Comparison of ENCODE assay signal across 9 cellular contexts in genomic region chr17:64781810-64782555, GRCh38.
DNase-seq lines count a peak whose midpoint lies in the region; ATAC-seq and TF ChIP-seq lines count a peak whose summit lies in the region.
"Had no signal": no experiment of that assay in that cellular context is flagged by ENCODE, and none has a peak within 500 bp of the region (broad histone marks: within the 10 kb centered on the region; RNA-seq: fewer than 3 reads in every experiment).

No MANE protein-coding gene starts in this region.

- peak overlapping the region; percentile 27 for H3K4me3 Mint-ChIP-seq in activated T-cell treated with anti-CD3 and anti-CD28 coated beads, Interleukin-2, amount 50 U/mL, for 24 hours

- peak overlapping the region; percentile 76 to 91 for H3K4me3 ChIP-seq in HCT116 (replicated peaks in 1 of 2; ENCODE audit: low read depth in 1 of 2, low read length in 2 of 2)
- H3K4me3 ChIP-seq in right atrium auricular region: peak overlapping the region in 1 of 2 donors; percentile 57

- no TSS peak for BruUV-seq in HCT116 (replicated peaks; lab: Mats Ljungman, UMichigan)

- no peak for DNase-seq in HCT116 (ENCODE audit: low read depth, low spot score)
- peak; percentile 37 for DNase-seq in activated T-cell treated with anti-CD3 and anti-CD28 coated beads, Interleukin-2, amount 50 U/mL, for 24 hours
- DNase-seq in right atrium auricular region (ENCODE audit: low spot score): no peak
- DNase-seq in retina: peak; percentile 27
- DNase-seq in AML-193 (lab: John Stamatoyannopoulos, UW): no peak
- DNase-seq in SW 1271 (lab: John Stamatoyannopoulos, UW): no peak
- DNase-seq in Ammon's horn (ENCODE audit: low spot score): no peak
- no peak for DNase-seq in NCI-H1694 treated with DMSO at 0.1 percent for 48 hours (lab: John Stamatoyannopoulos, UW)

- H2AFZ ChIP-seq in HCT116 (ENCODE audit: low read depth, low read length, poor library complexity, severe bottlenecking): no peak overlapping the region

- no peak overlapping the region; the same call in 1 of the 2 replicates for H3K27ac ChIP-seq in HCT116 (ENCODE audit: low read depth, low read length)
- H3K27ac ChIP-seq in right atrium auricular region: peak overlapping the region; percentile 47 to 50

- no peak for TF ChIP-seq POLR2A in HCT116 (IDR thresholded peaks at IDR 0.05; ENCODE audit: borderline replicate concordance, extremely low read depth, insufficient read depth, insufficient read length)

- no peaks in the 10 kb centered on the region for H3K9me3 Mint-ChIP-seq in activated T-cell treated with anti-CD3 and anti-CD28 coated beads, Interleukin-2, amount 50 U/mL, for 24 hours

- peaks cover 32% of the 10 kb centered on the region for H3K36me3 Mint-ChIP-seq in activated T-cell treated with anti-CD3 and anti-CD28 coated beads, Interleukin-2, amount 50 U/mL, for 24 hours (ENCODE audit: low read depth)

- intact Hi-C loops in HCT116 (cut with micrococcal nuclease): no loop called here

- RAD21 ChIA-PET in HCT116 (lab: Charles Lee; ENCODE audit: low non-redundant PET in 1 of 2, low total read pairs in 2 of 2, uncharacterized antibody in 2 of 2, unreplicated experiment in 2 of 2): no interaction called here

- peak overlapping the region; percentile 19 for H3K27ac Mint-ChIP-seq in activated T-cell treated with anti-CD3 and anti-CD28 coated beads, Interleukin-2, amount 50 U/mL, for 24 hours

- ATAC-seq in HCT116: no peak

- CTCF ChIA-PET in HCT116 (lab: Charles Lee): interaction anchor here (0.7 to 1.0 kb wide), 2 partner anchors 8 to 46 kb away, joined by 4 read pairs; no protein-coding TSS in a partner anchor

- H3K4me1 Mint-ChIP-seq in activated T-cell treated with anti-CD3 and anti-CD28 coated beads, Interleukin-2, amount 50 U/mL, for 24 hours (ENCODE audit: low read depth): peaks cover 39% of the 10 kb centered on the region

- no peaks in the 10 kb centered on the region for H3K27me3 ChIP-seq in HCT116 (ENCODE audit: insufficient read depth, low read length)
- H3K27me3 ChIP-seq in right atrium auricular region: peaks cover 0 to 25% of the 10 kb centered on the region in 2 donors

- H4K20me1 ChIP-seq in HCT116 (ENCODE audit: insufficient read depth): no peaks in the 10 kb centered on the region

- TF ChIP-seq CTCF in HCT116 (IDR thresholded peaks at IDR 0.05 in 2 of 3, conservative IDR thresholded peaks at IDR 0.05 in 1 of 3; ENCODE audit: borderline replicate concordance in 1 of 3, insufficient read depth in 1 of 3, low read depth in 2 of 3, low read length in 2 of 3) (no peak), right atrium auricular region (IDR thresholded peaks at IDR 0.05) (no peak)

- H3K9me3 ChIP-seq in HCT116 (ENCODE audit: control insufficient read depth in 1 of 2, insufficient read depth in 1 of 2, low read depth in 1 of 2, low read length in 2 of 2) (no peaks in the 10 kb centered on the region), right atrium auricular region (no peaks in the 10 kb centered on the region)
- H3K9me3 ChIP-seq: SK-N-SH had no signal

- H3K36me3 ChIP-seq in HCT116 (ENCODE audit: control insufficient read depth in 1 of 2, insufficient read depth in 2 of 2, low read length in 2 of 2) (peaks cover 0 to 2% of the 10 kb centered on the region in 2 experiments; a peak in 2 of 4 replicates), right atrium auricular region (peaks cover 34% of the 10 kb centered on the region)

- H3K9ac ChIP-seq in HCT116 (ENCODE audit: low read length): peak overlapping the region; percentile 79
- H3K9ac ChIP-seq: SK-N-SH had no signal

- H3K4me1 ChIP-seq in HCT116 (ENCODE audit: control insufficient read depth in 1 of 2, insufficient read depth in 2 of 2, low read length in 2 of 2) (peaks cover 10 to 42% of the 10 kb centered on the region in 2 experiments), right atrium auricular region (peaks cover 0 to 48% of the 10 kb centered on the region in 2 donors)

- POLR2A ChIA-PET in HCT116 (lab: Charles Lee): no interaction called here

- no peaks in the 10 kb centered on the region for H3K79me2 ChIP-seq in HCT116 (ENCODE audit: insufficient read depth, low read length)

- H3K27me3 Mint-ChIP-seq in activated T-cell treated with anti-CD3 and anti-CD28 coated beads, Interleukin-2, amount 50 U/mL, for 24 hours: peaks cover 22% of the 10 kb centered on the region

- peak overlapping the region; percentile 100 for H3K4me2 ChIP-seq in HCT116 (ENCODE audit: low read length)
- H3K4me2 ChIP-seq: SK-N-SH had no signal

- TF ChIP-seq RAD21 in HCT116 (IDR thresholded peaks at IDR 0.05; ENCODE audit: low read depth): no peak

- H3K9me2 ChIP-seq in HCT116 (ENCODE audit: insufficient read depth): no peaks in the 10 kb centered on the region
- H3K9me2 ChIP-seq: SK-N-SH had no signal

TF ChIP-seq in HCT116, 20 proteins besides CTCF, POLR2A, EP300 and RAD21:
- no peak for TF ChIP-seq POLR2AphosphoS5 (IDR thresholded peaks at IDR 0.05; ENCODE audit: low read depth, low read length)
- TF ChIP-seq CBX3 (IDR thresholded peaks at IDR 0.05; ENCODE audit: low read depth): no peak
- TF ChIP-seq EZH2 (IDR thresholded peaks at IDR 0.05): no peak
- no peak for TF ChIP-seq SRF (IDR thresholded peaks at IDR 0.05; ENCODE audit: low read depth)
- no peak for TF ChIP-seq EGR1 (IDR thresholded peaks at IDR 0.05; ENCODE audit: low read depth)
- TF ChIP-seq YY1 (IDR thresholded peaks at IDR 0.05; ENCODE audit: extremely low read depth, insufficient replicate concordance, low read depth, low read length): no peak
- TF ChIP-seq ZNF274 (IDR thresholded peaks at IDR 0.05; ENCODE audit: low read depth, low read length): no peak
- no peak for TF ChIP-seq EZH2phosphoT487 (IDR thresholded peaks at IDR 0.05; ENCODE audit: borderline replicate concordance)
- TF ChIP-seq, protein P1, sequence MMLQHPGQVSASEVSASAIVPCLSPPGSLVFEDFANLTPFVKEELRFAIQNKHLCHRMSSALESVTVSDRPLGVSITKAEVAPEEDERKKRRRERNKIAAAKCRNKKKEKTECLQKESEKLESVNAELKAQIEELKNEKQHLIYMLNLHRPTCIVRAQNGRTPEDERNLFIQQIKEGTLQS (IDR thresholded peaks at IDR 0.05): no peak
- TF ChIP-seq JUND (IDR thresholded peaks at IDR 0.05): no peak
- no peak for TF ChIP-seq MAX (IDR thresholded peaks at IDR 0.05)
- no peak for TF ChIP-seq SIN3A (IDR thresholded peaks at IDR 0.05; ENCODE audit: low read depth)
- TF ChIP-seq FOSL1 (IDR thresholded peaks at IDR 0.05; ENCODE audit: low read depth): no peak

Comparison
In these comparisons a context has a peak if more than half of its experiments do, and no peak if none do; other contexts are left out.
1. DNase-seq: peak in activated T-cell treated with anti-CD3 and anti-CD28 coated beads, Interleukin-2, amount 50 U/mL, for 24 hours (single experiment) and retina (single experiment); none in HCT116 (single experiment), right atrium auricular region (single experiment), AML-193 (0 of 2), SW 1271 (0 of 2), Ammon's horn (single experiment) and NCI-H1694 treated with DMSO at 0.1 percent for 48 hours (single experiment).